Comparison of ENCODE assay signal across 1 cellular context in genomic region chr17:38871247-38871991, GRCh38.
TF ChIP-seq lines count a peak whose summit lies in the region.

No MANE protein-coding gene starts in this region.

TF ChIP-seq in K562, 482 proteins besides CTCF, POLR2A, EP300 and RAD21 (continued from another document and continues in another):
- TF ChIP-seq ZEB2 (IDR thresholded peaks at IDR 0.05) (0 out of 2 replicates have a peak, but pooled peaks have one; percentile 65), ZNF224 (CRISPR knock-in tag; IDR thresholded peaks at IDR 0.05) (no peak), RBM25 (IDR thresholded peaks at IDR 0.05; ENCODE audit: low read depth, low read length, severe bottlenecking) (no peak), ARID3A (IDR thresholded peaks at IDR 0.05; ENCODE audit: borderline replicate concordance, low read depth, low read length) (0 out of 2 replicates have a peak, but pooled peaks have one; percentile 49), HNRNPLL (IDR thresholded peaks at IDR 0.05; ENCODE audit: low read depth, low read length, poor library complexity, severe bottlenecking) (no peak), STAT5A (IDR thresholded peaks at IDR 0.05; ENCODE audit: borderline replicate concordance, low read length) (peak; percentile 12; the same call in 1 of the 2 replicates), ZBTB2 (IDR thresholded peaks at IDR 0.05) (peak; percentile 62; the same call in 1 of the 2 replicates), NCOR1 (IDR thresholded peaks at IDR 0.05) (peak; percentile 44; the same call in 1 of the 2 replicates), ZNF217 (CRISPR knock-in tag; IDR thresholded peaks at IDR 0.05) (no peak), SRSF3 (IDR thresholded peaks at IDR 0.05; ENCODE audit: insufficient read depth, low read length) (no peak), FOSL1 (tag; conservative IDR thresholded peaks at IDR 0.05) (peak; percentile 95), TCF15 (CRISPR knock-in tag; IDR thresholded peaks at IDR 0.05) (no peak), NR2C1 (IDR thresholded peaks at IDR 0.05) (peak; percentile 97), NR2C1 (tag; IDR thresholded peaks at IDR 0.05) (peak; percentile 98), BRF2 (IDR thresholded peaks at IDR 0.05; ENCODE audit: borderline replicate concordance, insufficient read depth, insufficient read length) (no peak), HMBOX1 (IDR thresholded peaks at IDR 0.05) (peak; percentile 28; the same call in 1 of the 2 replicates), ZNF398 (CRISPR knock-in tag; IDR thresholded peaks at IDR 0.05) (no peak), ZNF3 (CRISPR knock-in tag; IDR thresholded peaks at IDR 0.05) (no peak), TARDBP (IDR thresholded peaks at IDR 0.05) (peak; percentile 33; the same call in 1 of the 2 replicates), HES1 (IDR thresholded peaks at IDR 0.05; ENCODE audit: low read depth) (peak; percentile 45; the same call in 1 of the 2 replicates), BRD9 (IDR thresholded peaks at IDR 0.05; ENCODE audit: low read depth, partially characterized antibody) (peak; percentile 84), RBM39 (optimal IDR thresholded peaks at IDR 0.05; ENCODE audit: low read depth, low read length) (no peak), CHD4 (IDR thresholded peaks at IDR 0.05; ENCODE audit: insufficient read depth, insufficient replicate concordance, low read depth, low read length, poor library complexity, severe bottlenecking) (peak; percentile 72), ZNF507 (tag; conservative IDR thresholded peaks at IDR 0.05) (no peak), HNRNPL (IDR thresholded peaks at IDR 0.05; ENCODE audit: low read depth, low read length) (0 out of 2 replicates have a peak, but pooled peaks have one; percentile 48), TRIM24 (IDR thresholded peaks at IDR 0.05) (peak in 1 of 2 experiments; percentile 63; a peak in 2 of 4 replicates), GATAD2A (IDR thresholded peaks at IDR 0.05) (peak; percentile 40; the same call in 1 of the 2 replicates), TCF7 (IDR thresholded peaks at IDR 0.05; ENCODE audit: borderline replicate concordance) (0 out of 2 replicates have a peak, but pooled peaks have one; percentile 56), CCNT2 (IDR thresholded peaks at IDR 0.05; ENCODE audit: borderline replicate concordance, extremely low read depth, insufficient read length, low read depth, low read length) (no peak), TBL1XR1 (IDR thresholded peaks at IDR 0.05; ENCODE audit: low read length in 2 of 2) (peak in 1 of 2 experiments; percentile 67; a peak in 2 of 4 replicates), SAFB (IDR thresholded peaks at IDR 0.05; ENCODE audit: borderline replicate concordance, low read depth, low read length) (no peak), HOMEZ (CRISPR knock-in tag; IDR thresholded peaks at IDR 0.05) (no peak), FOS (IDR thresholded peaks at IDR 0.05; ENCODE audit: extremely low read depth, insufficient read length) (peak; percentile 54), BACH1 (tag; IDR thresholded peaks at IDR 0.05) (0 out of 2 replicates have a peak, but pooled peaks have one; percentile 51), ARID1B (IDR thresholded peaks at IDR 0.05) (peak; percentile 82), SNRNP70 (optimal IDR thresholded peaks at IDR 0.05; ENCODE audit: low read depth, low read length) (no peak), CREB1 (IDR thresholded peaks at IDR 0.05) (0 out of 2 replicates have a peak, but pooled peaks have one; percentile 31), CREB1 (CRISPR knock-in tag; IDR thresholded peaks at IDR 0.05) (no peak), TAF7 (tag; IDR thresholded peaks at IDR 0.05) (no peak), CCAR2 (IDR thresholded peaks at IDR 0.05; ENCODE audit: low read depth, low read length) (no peak), CBX5 (IDR thresholded peaks at IDR 0.05; ENCODE audit: borderline replicate concordance, low read depth) (no peak), PCBP1 (IDR thresholded peaks at IDR 0.05; ENCODE audit: low read depth, low read length, poor library complexity, severe bottlenecking) (no peak), MEIS2 (IDR thresholded peaks at IDR 0.05; ENCODE audit: partially characterized antibody) (peak; percentile 21), PRDM10 (IDR thresholded peaks at IDR 0.05; ENCODE audit: partially characterized antibody) (peak; percentile 77), RBM17 (IDR thresholded peaks at IDR 0.05; ENCODE audit: borderline replicate concordance, low read depth, low read length) (no peak), CREM (IDR thresholded peaks at IDR 0.05; ENCODE audit: low read depth) (peak; percentile 66), MECOM (CRISPR knock-in tag; IDR thresholded peaks at IDR 0.05) (0 out of 2 replicates have a peak, but pooled peaks have one; percentile 30), CREB3L1 (IDR thresholded peaks at IDR 0.05; ENCODE audit: borderline replicate concordance, low read depth) (no peak), JUN (IDR thresholded peaks at IDR 0.05; ENCODE audit: borderline replicate concordance, low read depth, low read length) (peak; percentile 94), JUN (CRISPR knock-in tag; IDR thresholded peaks at IDR 0.05; ENCODE audit: borderline replicate concordance) (no peak), MAFG (tag; conservative IDR thresholded peaks at IDR 0.05) (peak; percentile 48), XRCC4 (IDR thresholded peaks at IDR 0.05; ENCODE audit: extremely low read depth, insufficient read depth, insufficient read length) (no peak), MAX (CRISPR knock-in tag; IDR thresholded peaks at IDR 0.05) (no peak), ZBTB7A (IDR thresholded peaks at IDR 0.05; ENCODE audit: borderline replicate concordance, control insufficient read depth, low read depth, low read length) (no peak)
